Comparison of ENCODE assay signal across 19 cellular contexts in the genomic region with DNA sequence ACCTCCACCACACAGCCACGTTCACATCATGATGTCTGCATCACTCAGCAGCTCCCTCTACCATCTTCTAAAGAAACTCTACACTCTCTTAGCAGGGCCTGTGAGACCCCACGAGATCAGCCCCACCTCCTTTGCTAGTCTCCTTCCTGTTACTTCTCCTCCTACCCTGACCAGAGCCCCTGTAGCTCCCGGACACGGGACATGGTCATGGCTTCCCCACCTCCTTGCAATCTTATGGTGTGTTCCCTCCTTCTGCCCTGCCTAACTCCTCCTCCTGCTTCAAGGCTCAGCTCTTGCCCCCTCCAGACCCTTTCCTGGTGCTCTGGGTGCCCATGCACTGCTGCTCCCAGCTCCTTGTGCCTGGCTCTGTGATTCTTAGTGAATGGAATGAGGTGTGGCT. TPM values are rescaled to one million over a fixed set of nuclear protein-coding genes. Genes with fewer than 3 reads are reported as not detected.
DNase-seq lines count a peak whose midpoint lies in the region; ATAC-seq, FAIRE-seq and TF ChIP-seq lines count a peak whose summit lies in the region.
"Had no signal": no experiment of that assay in that cellular context is flagged by ENCODE, and none has a peak within 500 bp of the region (broad histone marks: within the 10 kb centered on the region; RNA-seq: fewer than 3 reads in every experiment).

No MANE protein-coding gene starts in this region.

- no peak overlapping the region for H3K14ac ChIP-seq in mesenchymal stem cell (ENCODE audit: low read length in 2 of 2)

- peak overlapping the region; percentile 53 to 95 (median 85) for H3K27ac Mint-ChIP-seq in CD4-positive, CD25-positive, alpha-beta regulatory T cell
- H3K27ac Mint-ChIP-seq in CD4-positive, alpha-beta T cell, result peak overlapping the region; percentile 43
- H3K27ac Mint-ChIP-seq in T-helper 17 cell, result peak overlapping the region; percentile 43
- H3K27ac Mint-ChIP-seq in natural killer cell treated with Interleukin-12 subunit alpha and Interleukin-12 subunit beta and Interleukin-15 and Interleukin-18, amount 100 ng/mL, for 72 hours, result peak overlapping the region in 1 of 2 donors; percentile 28

- H3K27ac ChIP-seq in CD4-positive, CD25-positive, alpha-beta regulatory T cell (ENCODE audit: insufficient read depth, low read length, poor library complexity, severe bottlenecking), result no peak overlapping the region
- H3K27ac ChIP-seq in CD4-positive, alpha-beta T cell (ENCODE audit: low read depth, low read length), result no peak overlapping the region
- H3K27ac ChIP-seq in mesenchymal stem cell (ENCODE audit: low read length, poor library complexity, severe bottlenecking), result no peak overlapping the region
- H3K27ac ChIP-seq: body of pancreas, colonic mucosa, heart left ventricle, tibial nerve had no signal

- H3K27me3 Mint-ChIP-seq in CD4-positive, CD25-positive, alpha-beta regulatory T cell, result no peaks in the 10 kb centered on the region
- H3K27me3 Mint-ChIP-seq in CD4-positive, alpha-beta T cell, result no peaks in the 10 kb centered on the region
- H3K27me3 Mint-ChIP-seq in T-helper 17 cell, result no peaks in the 10 kb centered on the region
- H3K27me3 Mint-ChIP-seq in natural killer cell treated with Interleukin-12 subunit alpha and Interleukin-12 subunit beta and Interleukin-15 and Interleukin-18, amount 100 ng/mL, for 72 hours, result no peaks in the 10 kb centered on the region

- no peak overlapping the region for H2AK5ac ChIP-seq in mesenchymal stem cell (ENCODE audit: low read length, severe bottlenecking)

- H3K4me1 ChIP-seq in CD4-positive, CD25-positive, alpha-beta regulatory T cell (ENCODE audit: control insufficient read depth, insufficient read depth, low read length, poor library complexity, severe bottlenecking), result peaks cover 23% of the 10 kb centered on the region
- peaks cover 13% of the 10 kb centered on the region for H3K4me1 ChIP-seq in mesenchymal stem cell (ENCODE audit: control insufficient read depth, insufficient read depth, low read depth, low read length)
- H3K4me1 ChIP-seq: body of pancreas had no signal

- no peaks in the 10 kb centered on the region for H3K79me1 ChIP-seq in mesenchymal stem cell (replicated peaks; ENCODE audit: low read length, poor library complexity, severe bottlenecking)

- H3K23ac ChIP-seq in mesenchymal stem cell (ENCODE audit: low read length in 2 of 2), result no peak overlapping the region

- no peaks in the 10 kb centered on the region for H3K36me3 Mint-ChIP-seq in CD4-positive, CD25-positive, alpha-beta regulatory T cell
- H3K36me3 Mint-ChIP-seq in CD4-positive, alpha-beta T cell (ENCODE audit: low read depth), result no peaks in the 10 kb centered on the region
- no peaks in the 10 kb centered on the region for H3K36me3 Mint-ChIP-seq in T-helper 17 cell (ENCODE audit: low read depth)
- no peaks in the 10 kb centered on the region for H3K36me3 Mint-ChIP-seq in natural killer cell treated with Interleukin-12 subunit alpha and Interleukin-12 subunit beta and Interleukin-15 and Interleukin-18, amount 100 ng/mL, for 72 hours

- H3K9me3 Mint-ChIP-seq in CD4-positive, CD25-positive, alpha-beta regulatory T cell, result no peaks in the 10 kb centered on the region
- H3K9me3 Mint-ChIP-seq in CD4-positive, alpha-beta T cell, result no peaks in the 10 kb centered on the region
- no peaks in the 10 kb centered on the region for H3K9me3 Mint-ChIP-seq in natural killer cell treated with Interleukin-12 subunit alpha and Interleukin-12 subunit beta and Interleukin-15 and Interleukin-18, amount 100 ng/mL, for 72 hours

- H3K27me3 ChIP-seq in CD4-positive, CD25-positive, alpha-beta regulatory T cell (ENCODE audit: control insufficient read depth, insufficient read depth, low read length), result no peaks in the 10 kb centered on the region
- no peaks in the 10 kb centered on the region for H3K27me3 ChIP-seq in CD4-positive, alpha-beta T cell (ENCODE audit: control insufficient read depth, insufficient read depth, low read length)
- H3K27me3 ChIP-seq in mesenchymal stem cell (ENCODE audit: control insufficient read depth in 1 of 2, insufficient read depth in 1 of 2, low read length in 2 of 2), result no peaks in the 10 kb centered on the region
- H3K27me3 ChIP-seq: body of pancreas, colonic mucosa, heart left ventricle, tibial nerve had no signal

- H2BK15ac ChIP-seq in mesenchymal stem cell (ENCODE audit: low read depth, poor library complexity, severe bottlenecking), result no peak overlapping the region

- peak overlapping the region; percentile 84 for H4K91ac ChIP-seq in mesenchymal stem cell (ENCODE audit: low read length)

- no peaks in the 10 kb centered on the region for H3K36me3 ChIP-seq in CD4-positive, CD25-positive, alpha-beta regulatory T cell (ENCODE audit: control insufficient read depth, insufficient read depth, low read length)
- H3K36me3 ChIP-seq in mesenchymal stem cell (ENCODE audit: control insufficient read depth in 1 of 2, insufficient read depth in 2 of 2, low read depth in 1 of 2, low read length in 2 of 2), result no peaks in the 10 kb centered on the region
- H3K36me3 ChIP-seq: colonic mucosa, heart left ventricle, tibial nerve had no signal

- no peak overlapping the region for H2BK5ac ChIP-seq in mesenchymal stem cell (ENCODE audit: low read depth, low read length, poor library complexity, severe bottlenecking)

- H3K4me3 Mint-ChIP-seq in CD4-positive, CD25-positive, alpha-beta regulatory T cell, result no peak overlapping the region
- H3K4me3 Mint-ChIP-seq in CD4-positive, alpha-beta T cell, result no peak overlapping the region
- H3K4me3 Mint-ChIP-seq in T-helper 17 cell, result no peak overlapping the region
- no peak overlapping the region for H3K4me3 Mint-ChIP-seq in natural killer cell treated with Interleukin-12 subunit alpha and Interleukin-12 subunit beta and Interleukin-15 and Interleukin-18, amount 100 ng/mL, for 72 hours

- H3K9me3 ChIP-seq in CD4-positive, CD25-positive, alpha-beta regulatory T cell (ENCODE audit: control insufficient read depth in 2 of 2, low read length in 2 of 2), result no peaks in the 10 kb centered on the region
- H3K9me3 ChIP-seq in CD4-positive, alpha-beta T cell (ENCODE audit: control insufficient read depth, low read length), result no peaks in the 10 kb centered on the region
- no peaks in the 10 kb centered on the region for H3K9me3 ChIP-seq in T-helper 17 cell (ENCODE audit: control insufficient read depth, low read length, poor library complexity, severe bottlenecking)
- no peaks in the 10 kb centered on the region for H3K9me3 ChIP-seq in mesenchymal stem cell (ENCODE audit: control insufficient read depth, low read length)
- H3K9me3 ChIP-seq: body of pancreas, colonic mucosa, heart left ventricle, tibial nerve had no signal

- no peak overlapping the region for H2AFZ ChIP-seq in mesenchymal stem cell (ENCODE audit: low read depth, low read length)

- H2BK12ac ChIP-seq in mesenchymal stem cell (ENCODE audit: low read length in 2 of 2), result peak overlapping the region; percentile 1 to 60

- FAIRE-seq in frontal cortex (lab: Jason Lieb, UNC), result no peak
- FAIRE-seq: GM18507 had no signal

- no peak overlapping the region for H3K9ac ChIP-seq in mesenchymal stem cell (ENCODE audit: low read length)

- no peak for ATAC-seq in CD4-positive, CD25-positive, alpha-beta regulatory T cell (ENCODE audit: low read depth in 2 of 2)
- no peak for ATAC-seq in CD4-positive, alpha-beta T cell (ENCODE audit: poor library complexity)
- ATAC-seq in T-helper 17 cell (no peak), HG02981 (IDR thresholded peaks at IDR 0.05; ENCODE audit: unreplicated experiment) (no peak)
- ATAC-seq in natural killer cell treated with Interleukin-12 subunit alpha and Interleukin-12 subunit beta and Interleukin-15 and Interleukin-18, amount 100 ng/mL, for 72 hours, result no peak
- ATAC-seq: body of pancreas, heart left ventricle, right cardiac atrium had no signal

- H4K8ac ChIP-seq in mesenchymal stem cell (ENCODE audit: low read length), result peak overlapping the region; percentile 79

- peaks cover 14 to 30% (median 24%) of the 10 kb centered on the region in 4 donors for H3K4me1 Mint-ChIP-seq in CD4-positive, CD25-positive, alpha-beta regulatory T cell
- H3K4me1 Mint-ChIP-seq in CD4-positive, alpha-beta T cell (ENCODE audit: low read depth), result peaks cover 33% of the 10 kb centered on the region
- H3K4me1 Mint-ChIP-seq in T-helper 17 cell, result peaks cover 31% of the 10 kb centered on the region
- H3K4me1 Mint-ChIP-seq in natural killer cell treated with Interleukin-12 subunit alpha and Interleukin-12 subunit beta and Interleukin-15 and Interleukin-18, amount 100 ng/mL, for 72 hours (ENCODE audit: low read depth in 2 of 2), result peaks cover 21 to 31% of the 10 kb centered on the region in 2 donors

- CTCF ChIA-PET in CD4-positive, alpha-beta T cell (lab: Charles Lee), result interaction anchor here (3.2 kb wide), 1 partner anchor 10 kb away, joined by 11 read pairs; a partner anchor contains a TSS

- POLR2A ChIA-PET in CD4-positive, alpha-beta T cell (lab: Charles Lee), result no interaction called here

- no peak overlapping the region for H3K4me2 ChIP-seq in mesenchymal stem cell (ENCODE audit: low read length, poor library complexity, severe bottlenecking)

- intact Hi-C loops in CD4-positive, alpha-beta T cell (cut with DNase I, micrococcal nuclease), result loop anchor here (2.0 to 10.0 kb wide), 5 partner anchors 143 to 1094 kb away; a partner anchor contains a TSS

- WGBS in mesenchymal stem cell, result 55% methylated on average over 4 of the region's 4 CpGs

- no peak overlapping the region for H3K18ac ChIP-seq in mesenchymal stem cell (ENCODE audit: low read depth in 1 of 2, low read length in 2 of 2)

- no peak overlapping the region for H3K4ac ChIP-seq in mesenchymal stem cell (ENCODE audit: low read depth in 1 of 2, low read length in 2 of 2)

- H2BK120ac ChIP-seq in mesenchymal stem cell (ENCODE audit: low read depth, low read length), result no peak overlapping the region

- no peak overlapping the region for H3K4me3 ChIP-seq in CD4-positive, CD25-positive, alpha-beta regulatory T cell (ENCODE audit: low read depth, low read length)
- H3K4me3 ChIP-seq in mesenchymal stem cell (ENCODE audit: insufficient read depth in 1 of 2, low read depth in 1 of 2, low read length in 2 of 2), result no peak overlapping the region
- H3K4me3 ChIP-seq: body of pancreas, colonic mucosa, heart left ventricle, tibial nerve had no signal

- DNase-seq in CD4-positive, CD25-positive, alpha-beta regulatory T cell, result no peak
- no peak for DNase-seq in CD4-positive, alpha-beta T cell
- DNase-seq in T-helper 17 cell (no peak), mesenchymal stem cell (no peak), frontal cortex (ENCODE audit: low spot score in 2 of 2) (no peak)
- DNase-seq in natural killer cell treated with Interleukin-12 subunit alpha and Interleukin-12 subunit beta and Interleukin-15 and Interleukin-18, amount 100 ng/mL, for 72 hours (ENCODE audit: low spot score), result no peak
- DNase-seq: activated CD4-positive, CD25-positive, alpha-beta regulatory T cell; activated gamma-delta T cell treated with Interleukin-2 at 50 U/mL for 16 hours; body of pancreas; colonic mucosa; heart left ventricle; NCI-H1417 treated with DMSO at 0.1 percent for 48 hours; NCI-H524 treated with DMSO at 0.1 percent for 48 hours; OCI-M1; right cardiac atrium; SHP77 had no signal

- TF ChIP-seq CTCF in CD4-positive, alpha-beta T cell (IDR thresholded peaks at IDR 0.05), result no peak

RNA-seq across cellular contexts. Expression of a gene that starts 8.1 kb away (rescaled TPM):
- total RNA-seq in CD4-positive, CD25-positive, alpha-beta regulatory T cell, result 21.5 TPM
- 10 to 100 TPM; 50.3 to 71.0 (median 60.2) TPM for polyA plus RNA-seq in CD4-positive, CD25-positive, alpha-beta regulatory T cell
- total RNA-seq in CD4-positive, alpha-beta T cell, result 1 to 10 TPM; 8.3 to 9.5 TPM
- total RNA-seq in T-helper 17 cell (10 to 100 TPM; 13.0 to 15.8 TPM), frontal cortex (24.5 TPM)
- polyA plus RNA-seq in mesenchymal stem cell (2013, experiment 1 of 2), result 19.2 TPM
- 20.2 TPM for polyA plus RNA-seq in mesenchymal stem cell (2013, experiment 2 of 2)
- total RNA-seq in natural killer cell treated with Interleukin-12 subunit alpha and Interleukin-12 subunit beta and Interleukin-15 and Interleukin-18, amount 100 ng/mL, for 72 hours, result 10 to 100 TPM; 25.2 to 27.4 TPM

RNA-seq across cellular contexts. Expression of a gene that starts 10.4 kb away (rescaled TPM):
- total RNA-seq in CD4-positive, CD25-positive, alpha-beta regulatory T cell, result 4.8 TPM
- 10 to 100 TPM in 1 of 4 donors, 1 to 10 TPM in 3; 3.9 to 13.3 (median 7.2) TPM for polyA plus RNA-seq in CD4-positive, CD25-positive, alpha-beta regulatory T cell
- 1 to 10 TPM; 2.1 to 2.2 TPM for total RNA-seq in CD4-positive, alpha-beta T cell
- 1 to 10 TPM; 3.7 to 5.1 TPM for total RNA-seq in T-helper 17 cell
- 11.0 TPM for polyA plus RNA-seq in mesenchymal stem cell (2013, experiment 1 of 2)
- polyA plus RNA-seq in mesenchymal stem cell (2013, experiment 2 of 2), result 12.1 TPM
- total RNA-seq in frontal cortex, result 22.4 TPM
- 10 to 100 TPM in 1 of 2 donors, 1 to 10 TPM in 1; 6.2 to 15.3 TPM for total RNA-seq in natural killer cell treated with Interleukin-12 subunit alpha and Interleukin-12 subunit beta and Interleukin-15 and Interleukin-18, amount 100 ng/mL, for 72 hours
